Comparison of ENCODE assay signal across 24 cellular contexts in the genomic region with DNA sequence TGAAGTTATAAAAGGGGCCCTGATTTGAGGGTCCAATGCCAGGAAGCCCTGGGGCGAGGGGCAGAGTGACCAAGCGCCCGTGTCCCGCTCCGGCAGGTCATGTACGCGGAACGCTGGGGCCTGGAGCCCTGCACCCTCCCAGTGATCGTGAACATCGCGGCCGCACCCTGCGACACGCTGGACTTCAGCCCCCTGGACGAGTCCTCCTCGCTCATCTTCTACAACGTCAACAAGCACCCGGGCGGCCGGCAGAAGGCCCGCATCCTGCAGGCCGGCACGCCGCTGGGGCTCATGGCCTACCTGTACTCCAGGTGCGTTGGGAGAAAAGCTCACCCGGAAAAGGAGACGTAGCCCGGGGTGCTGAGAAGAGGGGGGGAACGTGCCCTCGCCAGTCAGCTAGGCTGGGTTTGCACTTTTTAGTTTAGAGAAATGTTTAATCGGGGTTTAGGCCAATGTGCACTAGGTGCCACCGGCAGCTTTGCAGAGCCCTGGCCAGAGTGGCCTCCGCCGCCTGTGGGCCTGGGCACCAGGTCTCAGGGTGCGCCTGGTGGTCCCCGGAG. TPM values are rescaled to one million over a fixed set of nuclear protein-coding genes. Genes with fewer than 3 reads are reported as not detected.
"Had no signal": no experiment of that assay in that cellular context is flagged by ENCODE, and none has a peak within 500 bp of the region (broad histone marks: within the 10 kb centered on the region; RNA-seq: fewer than 3 reads in every experiment).

No MANE protein-coding gene starts in this region.

- ATAC-seq: SK-N-SH treated with all-trans-retinoic acid at 6 μM for 48 hours had no signal

- DNase-seq: KBM-7, MV-4-11, NCI-H1048, NCI-H1105 treated with DMSO at 0.1 percent for 48 hours, NCI-H1417 treated with DMSO at 0.1 percent for 48 hours, NCI-H146, NCI-H187, NCI-H2029, NCI-H2081 treated with DMSO at 0.1 percent for 48 hours, NCI-H2171, NCI-H226, NCI-H446, NCI-H510A, NCI-H524 treated with DMSO at 0.1 percent for 48 hours, NCI-H69, NCI-H774, RPMI8226, SHP77 treated with DMSO at 0.1 percent for 48 hours, SJCRH30 had no signal

- H3K36me3 ChIP-seq: SJCRH30 had no signal

- H3K9me3 ChIP-seq: SJCRH30 had no signal

- H3K4me3 ChIP-seq: SJCRH30 had no signal

- H3K4me1 ChIP-seq: SJCRH30 had no signal

- H3K27ac ChIP-seq: SJCRH30 had no signal

- FAIRE-seq: RCC 7860 had no signal

- H3K27me3 ChIP-seq: SJCRH30 had no signal

RNA-seq across cellular contexts. Expression of a gene that starts 22.9 kb away (rescaled TPM):
- total RNA-seq: HT-29, LHCN-M2, MCF 10A, SJCRH30 had no signal

RNA-seq across cellular contexts. Expression of a gene that starts 30.5 kb away (rescaled TPM):
- total RNA-seq: HT-29, LHCN-M2, MCF 10A had no signal
